9 cellular contexts compared by ENCODE assay signal in genomic region chr12:50314629-50315312, GRCh38. TPM values are rescaled to one million over a fixed set of nuclear protein-coding genes. Genes with fewer than 3 reads are reported as not detected.
DNase-seq lines count a peak whose midpoint lies in the region; ATAC-seq, FAIRE-seq and TF ChIP-seq lines count a peak whose summit lies in the region.
"Had no signal": no experiment of that assay in that cellular context is flagged by ENCODE, and none has a peak within 500 bp of the region (broad histone marks: within the 10 kb centered on the region; RNA-seq: fewer than 3 reads in every experiment).

No MANE protein-coding gene starts in this region.

- no peak overlapping the region for H3K27ac Mint-ChIP-seq in glutamatergic neuron (ENCODE audit: unreplicated experiment)
- H3K27ac Mint-ChIP-seq: T-helper 1 cell treated with Interleukin-12 subunit alpha and Interleukin-12 subunit beta and Interleukin-4 antibody, amounts not matched to agents 30 μg/mL and 1 μg/mL, for 36 hours had no signal

- no peaks in the 10 kb centered on the region for H3K4me1 Mint-ChIP-seq in glutamatergic neuron (ENCODE audit: low read depth, unreplicated experiment)

- TF ChIP-seq CTCF in DND-41 (IDR thresholded peaks at IDR 0.05; ENCODE audit: borderline replicate concordance, extremely low read depth, low read length, poor library complexity, severe bottlenecking), result peak; percentile 76
- TF ChIP-seq CTCF in glutamatergic neuron (IDR thresholded peaks at IDR 0.05; ENCODE audit: partially characterized antibody, unreplicated experiment), result peak; percentile 43
- TF ChIP-seq CTCF in thoracic aorta (IDR thresholded peaks at IDR 0.05), result peak; percentile 55

- H3K27me3 ChIP-seq in DND-41 (ENCODE audit: insufficient read depth, low read length, poor library complexity) (no peaks in the 10 kb centered on the region), thoracic aorta (replicated peaks; ENCODE audit: insufficient read depth) (no peaks in the 10 kb centered on the region)

- no peaks in the 10 kb centered on the region for H4K20me1 ChIP-seq in DND-41 (ENCODE audit: insufficient read depth, low read length)

- peak; percentile 15 for DNase-seq in DND-41
- DNase-seq in KBM-7, result peak; percentile 56
- no peak for DNase-seq in glutamatergic neuron
- no peak for DNase-seq in thoracic aorta (ENCODE audit: low spot score)
- no peak for DNase-seq in RPMI8226
- DNase-seq in superior temporal gyrus (ENCODE audit: extremely low spot score), result no peak
- DNase-seq in GM12891 (ENCODE audit: insufficient read length, low spot score), result no peak

- H3K4me3 Mint-ChIP-seq in glutamatergic neuron (ENCODE audit: unreplicated experiment), result no peak overlapping the region
- H3K4me3 Mint-ChIP-seq: T-helper 1 cell treated with Interleukin-12 subunit alpha and Interleukin-12 subunit beta and Interleukin-4 antibody, amounts not matched to agents 30 μg/mL and 1 μg/mL, for 36 hours had no signal

- H3K36me3 ChIP-seq in DND-41 (ENCODE audit: insufficient read depth, low read length) (no peaks in the 10 kb centered on the region), thoracic aorta (no peaks in the 10 kb centered on the region)

- H3K9me3 ChIP-seq in DND-41 (ENCODE audit: insufficient read depth, low read length, severe bottlenecking) (no peaks in the 10 kb centered on the region), thoracic aorta (no peaks in the 10 kb centered on the region)

- H3K9me3 Mint-ChIP-seq in glutamatergic neuron (ENCODE audit: unreplicated experiment), result no peaks in the 10 kb centered on the region
- H3K9me3 Mint-ChIP-seq: T-helper 1 cell treated with Interleukin-12 subunit alpha and Interleukin-12 subunit beta and Interleukin-4 antibody, amounts not matched to agents 30 μg/mL and 1 μg/mL, for 36 hours had no signal

- no peak overlapping the region for H3K9ac ChIP-seq in DND-41 (ENCODE audit: low read depth, low read length)

- no peaks in the 10 kb centered on the region for H3K79me2 ChIP-seq in DND-41 (ENCODE audit: insufficient read depth, low read length)

- in situ Hi-C loops in KBM-7 (cut with MboI; ENCODE audit: low pct_unique_long_range_greater_than_20kb, low sequenced_read_pairs), result no loop called here

- H3K27ac ChIP-seq in DND-41 (ENCODE audit: low read length) (no peak overlapping the region), thoracic aorta (peak overlapping the region in 1 of 2 donors; percentile 19)

- no peak for TF ChIP-seq POLR2A in GM12891 (IDR thresholded peaks at IDR 0.05; ENCODE audit: low read depth, low read length)

- H3K27me3 Mint-ChIP-seq in glutamatergic neuron (ENCODE audit: unreplicated experiment), result no peaks in the 10 kb centered on the region

- no peak overlapping the region for H3K4me2 ChIP-seq in DND-41 (ENCODE audit: insufficient read depth, low read length)

- FAIRE-seq in GM12891 (lab: Jason Lieb, UNC), result no peak

- H3K36me3 Mint-ChIP-seq in glutamatergic neuron (ENCODE audit: unreplicated experiment), result no peaks in the 10 kb centered on the region

- ATAC-seq in DND-41 (ENCODE audit: insufficient read depth, low read depth) (peak; percentile 68; the same call in 1 of the 3 replicates), SK-N-SH treated with all-trans-retinoic acid at 6 μM for 48 hours (peak; percentile 73), thoracic aorta (ENCODE audit: insufficient number of reproducible peaks, low FRiP score, low read depth) (peak; percentile 17)

- no peaks in the 10 kb centered on the region for H3K4me1 ChIP-seq in DND-41 (ENCODE audit: insufficient read depth, low read length)
- peaks cover 0 to 2% of the 10 kb centered on the region in 2 donors for H3K4me1 ChIP-seq in thoracic aorta (ENCODE audit: control insufficient read depth in 1 of 2, low read depth in 2 of 2)

- H2AFZ ChIP-seq in DND-41 (ENCODE audit: low read depth, low read length), result no peak overlapping the region

- H3K4me3 ChIP-seq in DND-41 (ENCODE audit: low read depth in 1 of 2, low read length in 2 of 2), result no peak overlapping the region
- no peak overlapping the region for H3K4me3 ChIP-seq in thoracic aorta

TF ChIP-seq in SK-N-SH treated with all-trans-retinoic acid at 6 μM for 48 hours, 23 proteins besides CTCF, POLR2A, EP300 and RAD21:
- TF ChIP-seq GLIS3 (CRISPR knock-in tag; IDR thresholded peaks at IDR 0.05) (no peak), PPARA (CRISPR knock-in tag; IDR thresholded peaks at IDR 0.05; ENCODE audit: borderline replicate concordance) (no peak), SNAI2 (CRISPR knock-in tag; IDR thresholded peaks at IDR 0.05) (no peak), ZNF565 (CRISPR knock-in tag; conservative IDR thresholded peaks at IDR 0.05; ENCODE audit: low read depth) (no peak), ESRRG (CRISPR knock-in tag; IDR thresholded peaks at IDR 0.05) (no peak)

TF ChIP-seq in GM12891, 5 proteins besides CTCF, POLR2A, EP300 and RAD21:
- no peak for TF ChIP-seq PAX5 (IDR thresholded peaks at IDR 0.05; ENCODE audit: insufficient read depth, low read length, severe bottlenecking)
- no peak for TF ChIP-seq TAF1 (IDR thresholded peaks at IDR 0.05; ENCODE audit: low read depth, low read length)
- TF ChIP-seq SPI1 (IDR thresholded peaks at IDR 0.05; ENCODE audit: low read depth, low read length), result no peak
- TF ChIP-seq POU2F2 (IDR thresholded peaks at IDR 0.05; ENCODE audit: low read depth, low read length), result no peak
- TF ChIP-seq POLR2AphosphoS5 (IDR thresholded peaks at IDR 0.05; ENCODE audit: low read depth, low read length), result no peak

RNA-seq across cellular contexts. Expression of gene LIMA1, which starts 31.5 kb away (rescaled TPM):
- total RNA-seq in glutamatergic neuron (ENCODE audit: unreplicated experiment) (69.4 TPM), thoracic aorta (100 to 1,000 TPM; 103 to 194 TPM)
- polyA plus RNA-seq in GM12891 (2012; ENCODE audit: low read depth, missing spikeins), result 36.0 TPM

Comparison
In these comparisons a context has a peak if more than half of its experiments do, and no peak if none do; other contexts are left out.
1. ATAC-seq: peak in every context shown above with its lines; median percentile 73 in SK-N-SH treated with all-trans-retinoic acid at 6 μM for 48 hours; 68 in DND-41; 17 in thoracic aorta.
2. DNase-seq: peak in DND-41 (single experiment) and KBM-7 (single experiment); none in glutamatergic neuron (single experiment), thoracic aorta (single experiment), RPMI8226 (single experiment), superior temporal gyrus (single experiment) and GM12891 (single experiment).
3. Peak in every context shown above with its lines, with median percentiles within 50 percentile points of each other: CTCF ChIP-seq.